8 cellular contexts compared by ENCODE assay signal in genomic region chr3:52053307-52054304, GRCh38. TPM values are rescaled to one million over a fixed set of nuclear protein-coding genes. Genes with fewer than 3 reads are reported as not detected.
DNase-seq lines count a peak whose midpoint lies in the region; ATAC-seq and TF ChIP-seq lines count a peak whose summit lies in the region.

No MANE protein-coding gene starts in this region.

- H3K27me3 Mint-ChIP-seq in activated CD8-positive, alpha-beta T cell treated with anti-CD3 and anti-CD28 coated beads for 36 hours, result no peaks in the 10 kb centered on the region

- H3F3A ChIP-seq in SK-N-SH (replicated peaks; ENCODE audit: insufficient read depth), result peaks cover 30% of the 10 kb centered on the region

- no peaks in the 10 kb centered on the region for H4K20me1 ChIP-seq in SK-N-SH (ENCODE audit: insufficient read depth)

- no peak for ATAC-seq in SK-N-SH treated with all-trans-retinoic acid at 6 μM for 48 hours
- ATAC-seq in activated CD8-positive, alpha-beta T cell treated with anti-CD3 and anti-CD28 coated beads for 36 hours, result peak; percentile 14

- WGBS in SK-N-SH (ENCODE audit: low lambda C conversion rate), result 88% methylated on average over 16 of the region's 31 CpGs
- WGBS in esophagus, 2 donors, result 40 to 52% methylated on average over 31 of the region's 31 CpGs

- no peaks in the 10 kb centered on the region for H3K9me2 ChIP-seq in SK-N-SH

- H3K9me3 Mint-ChIP-seq in activated CD8-positive, alpha-beta T cell treated with anti-CD3 and anti-CD28 coated beads for 36 hours, result no peaks in the 10 kb centered on the region

- peak overlapping the region; percentile 93 for H3K27ac Mint-ChIP-seq in activated CD8-positive, alpha-beta T cell treated with anti-CD3 and anti-CD28 coated beads for 36 hours

- H3K36me3 ChIP-seq in SK-N-SH (replicated peaks in 1 of 2; ENCODE audit: control insufficient read depth in 1 of 2, insufficient read depth in 2 of 2, low read length in 1 of 2) (peaks cover 26 to 49% of the 10 kb centered on the region in 2 experiments), esophagus (ENCODE audit: control insufficient read depth in 2 of 2, insufficient read depth in 2 of 2, low read length in 1 of 2) (peaks cover 4 to 41% of the 10 kb centered on the region in 2 donors), parathyroid adenoma (ENCODE audit: control insufficient read depth, insufficient read depth, low read length) (no peaks in the 10 kb centered on the region), vagina (peaks cover 0 to 42% of the 10 kb centered on the region in 2 donors)

- peak overlapping the region; percentile 88 to 93 for H3K27ac ChIP-seq in SK-N-SH (ENCODE audit: low read depth in 2 of 2, low read length in 1 of 2)
- peak overlapping the region; percentile 97 to 99 for H3K27ac ChIP-seq in esophagus (ENCODE audit: low read depth in 2 of 2, low read length in 1 of 2)
- peak overlapping the region; percentile 34 for H3K27ac ChIP-seq in parathyroid adenoma
- H3K27ac ChIP-seq in vagina, result peak overlapping the region; percentile 98

- TF ChIP-seq RAD21 in SK-N-SH (IDR thresholded peaks at IDR 0.05; ENCODE audit: low read length), result peak; percentile 55

- TF ChIP-seq EP300 in SK-N-SH (IDR thresholded peaks at IDR 0.05; ENCODE audit: borderline replicate concordance in 1 of 2, low read depth in 1 of 2, low read length in 1 of 2), result no peak

- peak overlapping the region; percentile 91 for H3K4me2 ChIP-seq in SK-N-SH
- H3K4me2 ChIP-seq in parathyroid adenoma (ENCODE audit: low read length), result no peak overlapping the region

- POLR2A ChIA-PET in SK-N-SH (lab: Yijun Ruan, JAX), result interaction anchor here (0.5 to 6.5 kb wide), 15 partner anchors 13 to 115 kb away, joined by 3 to 86 read pairs (median 4); no protein-coding TSS in a partner anchor
- POLR2A ChIA-PET in activated CD8-positive, alpha-beta T cell treated with anti-CD3 and anti-CD28 coated beads for 36 hours (lab: Charles Lee), result interaction anchor here (0.6 to 2.8 kb wide), 11 partner anchors 13 to 191 kb away, joined by 3 to 7 read pairs (median 5); partner anchors contain the start of genes ABHD14A, ABHD14B, PPM1M and RPL29

- H3K9ac ChIP-seq in SK-N-SH, result peak overlapping the region; percentile 95; the same call in 1 of the 2 replicates
- H3K9ac ChIP-seq in parathyroid adenoma, result no peak overlapping the region

- H3K4me1 ChIP-seq in SK-N-SH (ENCODE audit: control insufficient read depth in 1 of 2, insufficient read depth in 2 of 2, low read depth in 1 of 2, low read length in 1 of 2) (peaks cover 17 to 74% of the 10 kb centered on the region in 2 experiments), esophagus (ENCODE audit: control insufficient read depth in 2 of 2, insufficient read depth in 2 of 2, low read length in 1 of 2) (peaks cover 8 to 49% of the 10 kb centered on the region in 2 donors), parathyroid adenoma (peaks cover 4% of the 10 kb centered on the region), vagina (peaks cover 70% of the 10 kb centered on the region)

- DNase-seq in SK-N-SH (no peak), vagina (ENCODE audit: extremely low spot score in 2 of 2) (peak in 1 of 2 donors; percentile 97), NCI-H187 treated with DMSO at 0.1 percent for 48 hours (lab: John Stamatoyannopoulos, UW) (no peak), NAMALWA (ENCODE audit: low spot score) (no peak)
- peak; percentile 72 for DNase-seq in activated CD8-positive, alpha-beta T cell treated with anti-CD3 and anti-CD28 coated beads for 36 hours

- peaks cover 35% of the 10 kb centered on the region for H3K36me3 Mint-ChIP-seq in activated CD8-positive, alpha-beta T cell treated with anti-CD3 and anti-CD28 coated beads for 36 hours (ENCODE audit: low read depth)

- TF ChIP-seq POLR2A in vagina (IDR thresholded peaks at IDR 0.05), result no peak

- intact Hi-C loops in activated CD8-positive, alpha-beta T cell treated with anti-CD3 and anti-CD28 coated beads for 36 hours (cut with micrococcal nuclease), result loop anchor here (5.0 kb wide), 1 partner anchor 51 kb away; no protein-coding TSS in a partner anchor
- intact Hi-C loops in vagina (cut with DNase I), result loop anchor here (5.0 to 10.0 kb wide), 3 partner anchors 36 to 71 kb away; no protein-coding TSS in a partner anchor

- peak overlapping the region; percentile 86 for H3K4me3 Mint-ChIP-seq in activated CD8-positive, alpha-beta T cell treated with anti-CD3 and anti-CD28 coated beads for 36 hours

- H2AFZ ChIP-seq in SK-N-SH (ENCODE audit: low read depth) (no peak overlapping the region), parathyroid adenoma (no peak overlapping the region)

- H3K27me3 ChIP-seq in SK-N-SH (ENCODE audit: insufficient read depth), result no peaks in the 10 kb centered on the region
- no peaks in the 10 kb centered on the region for H3K27me3 ChIP-seq in esophagus (ENCODE audit: control insufficient read depth in 1 of 2, insufficient read depth in 2 of 2, low read length in 2 of 2)
- no peaks in the 10 kb centered on the region for H3K27me3 ChIP-seq in parathyroid adenoma (ENCODE audit: control insufficient read depth, insufficient read depth, low read length)
- H3K27me3 ChIP-seq in vagina, result no peaks in the 10 kb centered on the region

- TF ChIP-seq CTCF in SK-N-SH (IDR thresholded peaks at IDR 0.05) (peak; percentile 31), parathyroid adenoma (IDR thresholded peaks at IDR 0.05) (peak; percentile 15), vagina (IDR thresholded peaks at IDR 0.05) (no peak)
- TF ChIP-seq CTCF in activated CD8-positive, alpha-beta T cell treated with anti-CD3 and anti-CD28 coated beads for 36 hours (IDR thresholded peaks at IDR 0.05), result no peak

- H3K4me3 ChIP-seq in SK-N-SH (ENCODE audit: low read depth in 2 of 2, low read length in 1 of 2), result peak overlapping the region; percentile 94 to 100
- peak overlapping the region; percentile 82 to 91 for H3K4me3 ChIP-seq in esophagus (ENCODE audit: low read depth in 1 of 2, low read length in 2 of 2)
- H3K4me3 ChIP-seq in parathyroid adenoma (ENCODE audit: low read depth, low read length), result no peak overlapping the region
- H3K4me3 ChIP-seq in vagina, result peak overlapping the region; percentile 73 to 75

- CTCF ChIA-PET in SK-N-SH (lab: Yijun Ruan, JAX), result interaction anchor here (0.6 to 29.9 kb wide), 27 partner anchors 10 to 92 kb away, joined by 3 to 983 read pairs (median 6); partner anchors contain the start of genes ABHD14B and RPL29
- CTCF ChIA-PET in activated CD8-positive, alpha-beta T cell treated with anti-CD3 and anti-CD28 coated beads for 36 hours (lab: Charles Lee), result interaction anchor here (0.5 to 8.0 kb wide), 18 partner anchors 8 to 286 kb away, joined by 3 to 74 read pairs (median 5); partner anchors contain the start of genes ABHD14A, ABHD14B, PARP3 and POC1A

- peaks cover 54% of the 10 kb centered on the region for H3K4me1 Mint-ChIP-seq in activated CD8-positive, alpha-beta T cell treated with anti-CD3 and anti-CD28 coated beads for 36 hours (ENCODE audit: low read depth)

- no peaks in the 10 kb centered on the region for H3K9me3 ChIP-seq in SK-N-SH
- H3K9me3 ChIP-seq in esophagus (ENCODE audit: control insufficient read depth in 2 of 2, insufficient read depth in 1 of 2, low read depth in 1 of 2, low read length in 1 of 2), result no peaks in the 10 kb centered on the region
- no peaks in the 10 kb centered on the region for H3K9me3 ChIP-seq in parathyroid adenoma (ENCODE audit: control insufficient read depth, low read length)
- no peaks in the 10 kb centered on the region for H3K9me3 ChIP-seq in vagina

- H3K79me2 ChIP-seq in SK-N-SH (ENCODE audit: insufficient read depth) (peaks cover 79% of the 10 kb centered on the region), parathyroid adenoma (peaks cover 4% of the 10 kb centered on the region)

TF ChIP-seq in SK-N-SH, 30 proteins besides CTCF, POLR2A, EP300 and RAD21 (continues in another document):
- TF ChIP-seq MXI1 (IDR thresholded peaks at IDR 0.05; ENCODE audit: low read depth, low read length), result no peak
- no peak for TF ChIP-seq TCF12 (IDR thresholded peaks at IDR 0.05)
- no peak for TF ChIP-seq CHD2 (IDR thresholded peaks at IDR 0.05; ENCODE audit: low read length, partially characterized antibody)

TF ChIP-seq in SK-N-SH treated with all-trans-retinoic acid at 6 μM for 48 hours, 23 proteins besides CTCF, POLR2A, EP300 and RAD21:
- TF ChIP-seq PPARA (CRISPR knock-in tag; IDR thresholded peaks at IDR 0.05; ENCODE audit: borderline replicate concordance) (no peak), ZNF70 (CRISPR knock-in tag; IDR thresholded peaks at IDR 0.05) (no peak), RARB (CRISPR knock-in tag; IDR thresholded peaks at IDR 0.05) (no peak)
TF ChIP-seq in SK-N-SH treated with all-trans-retinoic acid at 6 μM for 48 hours: peak in this region for 0.

RNA-seq across cellular contexts. Expression of gene DUSP7, which starts 2.8 kb away (rescaled TPM):
- polyA plus RNA-seq in SK-N-SH (2012; rRNA removed) (24.3 and 25.8 TPM in 2 replicates), esophagus (10 to 100 TPM; 18.2 to 35.2 TPM)
- 13.1 and 20.1 TPM in 2 replicates for polyA plus RNA-seq in SK-N-SH (2012; cell fraction: cytosol; rRNA removed)
- 14.4 and 15.6 TPM in 2 replicates for polyA plus RNA-seq in SK-N-SH (2012; cell fraction: nucleus; rRNA removed)
- 10 to 100 TPM; 19.6 to 21.6 TPM for total RNA-seq in activated CD8-positive, alpha-beta T cell treated with anti-CD3 and anti-CD28 coated beads for 36 hours
- 59.9 TPM for total RNA-seq in vagina

RNA-seq across cellular contexts. Expression of gene RPL29, which starts 57.9 kb away (rescaled TPM):
- 3,173 and 3,642 TPM in 2 replicates for polyA plus RNA-seq in SK-N-SH (2012; rRNA removed)
- 2,707 and 3,782 TPM in 2 replicates for polyA plus RNA-seq in SK-N-SH (2012; cell fraction: cytosol; rRNA removed)
- 883 and 941 TPM in 2 replicates for polyA plus RNA-seq in SK-N-SH (2012; cell fraction: nucleus; rRNA removed)
- 1,000 to 10,000 TPM; 2,039 to 2,045 TPM for total RNA-seq in activated CD8-positive, alpha-beta T cell treated with anti-CD3 and anti-CD28 coated beads for 36 hours
- 1,000 to 10,000 TPM; 2,351 to 2,556 TPM for polyA plus RNA-seq in esophagus
- total RNA-seq in vagina, result 1,678 TPM

Comparison
In these comparisons a context has a peak if more than half of its experiments do, and no peak if none do; other contexts are left out.
1. H3K27ac ChIP-seq: peak in every context shown above with its lines; median percentile 98 in esophagus; 98 in vagina; 90 in SK-N-SH; 34 in parathyroid adenoma.
2. CTCF ChIP-seq: peak in SK-N-SH (single experiment) and parathyroid adenoma (single experiment); none in activated CD8-positive, alpha-beta T cell treated with anti-CD3 and anti-CD28 coated beads for 36 hours (single experiment) and vagina (0 of 3).